In genomic region chr21:38912355-38912619, GRCh38 we compare ENCODE assay signal across 1 cellular context.
TF ChIP-seq lines count a peak whose summit lies in the region.

No MANE protein-coding gene starts in this region.

TF ChIP-seq in HepG2, 621 proteins besides CTCF, POLR2A, EP300 and RAD21 (continued from another document):
- TF ChIP-seq AKNA (CRISPR knock-in tag; IDR thresholded peaks at IDR 0.05; ENCODE audit: borderline replicate concordance), result no peak
- no peak for TF ChIP-seq DPF2 (CRISPR knock-in tag; IDR thresholded peaks at IDR 0.05; ENCODE audit: borderline replicate concordance, low read depth)
- TF ChIP-seq NFKB2 (CRISPR knock-in tag; IDR thresholded peaks at IDR 0.05; ENCODE audit: borderline replicate concordance), result no peak
- no peak for TF ChIP-seq ZNF557 (CRISPR knock-in tag; IDR thresholded peaks at IDR 0.05)
- no peak for TF ChIP-seq ZNF101 (CRISPR knock-in tag; IDR thresholded peaks at IDR 0.05; ENCODE audit: borderline replicate concordance, low read depth)
- no peak for TF ChIP-seq ZNF253 (CRISPR knock-in tag; IDR thresholded peaks at IDR 0.05; ENCODE audit: borderline replicate concordance)
- no peak for TF ChIP-seq PCBP1 (IDR thresholded peaks at IDR 0.05; ENCODE audit: borderline replicate concordance, low read depth, low read length)
- no peak for TF ChIP-seq ZNF468 (CRISPR knock-in tag; IDR thresholded peaks at IDR 0.05)
- no peak for TF ChIP-seq SETDB1 (CRISPR knock-in tag; IDR thresholded peaks at IDR 0.05; ENCODE audit: borderline replicate concordance)
- no peak for TF ChIP-seq ZBTB33 (CRISPR knock-in tag; IDR thresholded peaks at IDR 0.05)
- TF ChIP-seq KLF13 (CRISPR knock-in tag; IDR thresholded peaks at IDR 0.05), result no peak
- TF ChIP-seq ZNF724P (CRISPR knock-in tag; IDR thresholded peaks at IDR 0.05; ENCODE audit: borderline replicate concordance), result no peak
- TF ChIP-seq ZMAT5 (CRISPR knock-in tag; IDR thresholded peaks at IDR 0.05; ENCODE audit: borderline replicate concordance, low read depth), result no peak
